Comparison of ENCODE assay signal across 1 cellular context in the genomic region with DNA sequence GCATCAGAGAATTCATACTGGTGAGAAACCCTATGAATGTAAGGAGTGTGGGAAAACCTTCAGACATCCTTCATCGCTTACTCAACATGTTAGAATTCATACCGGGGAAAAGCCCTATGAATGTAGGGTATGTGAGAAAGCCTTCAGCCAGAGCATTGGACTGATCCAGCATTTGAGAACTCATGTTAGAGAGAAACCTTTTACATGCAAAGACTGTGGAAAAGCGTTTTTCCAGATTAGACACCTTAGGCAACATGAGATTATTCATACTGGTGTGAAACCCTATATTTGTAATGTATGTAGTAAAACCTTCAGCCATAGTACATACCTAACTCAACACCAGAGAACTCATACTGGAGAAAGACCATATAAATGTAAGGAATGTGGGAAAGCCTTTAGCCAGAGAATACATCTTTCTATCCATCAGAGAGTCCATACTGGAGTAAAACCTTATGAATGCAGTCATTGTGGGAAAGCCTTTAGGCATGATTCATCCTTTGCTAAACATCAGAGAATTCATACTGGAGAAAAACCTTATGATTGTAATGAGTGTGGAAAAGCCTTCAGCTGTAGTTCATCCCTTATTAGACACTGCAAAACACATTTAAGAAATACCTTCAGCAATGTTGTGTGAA.
TF ChIP-seq lines count a peak whose summit lies in the region.

No MANE protein-coding gene starts in this region.

TF ChIP-seq in Ishikawa, 13 proteins besides CTCF, POLR2A, EP300 and RAD21 (continued from another document):
- TF ChIP-seq, protein P1, sequence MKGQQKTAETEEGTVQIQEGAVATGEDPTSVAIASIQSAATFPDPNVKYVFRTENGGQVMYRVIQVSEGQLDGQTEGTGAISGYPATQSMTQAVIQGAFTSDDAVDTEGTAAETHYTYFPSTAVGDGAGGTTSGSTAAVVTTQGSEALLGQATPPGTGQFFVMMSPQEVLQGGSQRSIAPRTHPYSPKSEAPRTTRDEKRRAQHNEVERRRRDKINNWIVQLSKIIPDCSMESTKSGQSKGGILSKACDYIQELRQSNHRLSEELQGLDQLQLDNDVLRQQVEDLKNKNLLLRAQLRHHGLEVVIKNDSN (IDR thresholded peaks at IDR 0.05): peak; percentile 53
- TF ChIP-seq, protein P2, sequence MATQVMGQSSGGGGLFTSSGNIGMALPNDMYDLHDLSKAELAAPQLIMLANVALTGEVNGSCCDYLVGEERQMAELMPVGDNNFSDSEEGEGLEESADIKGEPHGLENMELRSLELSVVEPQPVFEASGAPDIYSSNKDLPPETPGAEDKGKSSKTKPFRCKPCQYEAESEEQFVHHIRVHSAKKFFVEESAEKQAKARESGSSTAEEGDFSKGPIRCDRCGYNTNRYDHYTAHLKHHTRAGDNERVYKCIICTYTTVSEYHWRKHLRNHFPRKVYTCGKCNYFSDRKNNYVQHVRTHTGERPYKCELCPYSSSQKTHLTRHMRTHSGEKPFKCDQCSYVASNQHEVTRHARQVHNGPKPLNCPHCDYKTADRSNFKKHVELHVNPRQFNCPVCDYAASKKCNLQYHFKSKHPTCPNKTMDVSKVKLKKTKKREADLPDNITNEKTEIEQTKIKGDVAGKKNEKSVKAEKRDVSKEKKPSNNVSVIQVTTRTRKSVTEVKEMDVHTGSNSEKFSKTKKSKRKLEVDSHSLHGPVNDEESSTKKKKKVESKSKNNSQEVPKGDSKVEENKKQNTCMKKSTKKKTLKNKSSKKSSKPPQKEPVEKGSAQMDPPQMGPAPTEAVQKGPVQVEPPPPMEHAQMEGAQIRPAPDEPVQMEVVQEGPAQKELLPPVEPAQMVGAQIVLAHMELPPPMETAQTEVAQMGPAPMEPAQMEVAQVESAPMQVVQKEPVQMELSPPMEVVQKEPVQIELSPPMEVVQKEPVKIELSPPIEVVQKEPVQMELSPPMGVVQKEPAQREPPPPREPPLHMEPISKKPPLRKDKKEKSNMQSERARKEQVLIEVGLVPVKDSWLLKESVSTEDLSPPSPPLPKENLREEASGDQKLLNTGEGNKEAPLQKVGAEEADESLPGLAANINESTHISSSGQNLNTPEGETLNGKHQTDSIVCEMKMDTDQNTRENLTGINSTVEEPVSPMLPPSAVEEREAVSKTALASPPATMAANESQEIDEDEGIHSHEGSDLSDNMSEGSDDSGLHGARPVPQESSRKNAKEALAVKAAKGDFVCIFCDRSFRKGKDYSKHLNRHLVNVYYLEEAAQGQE (IDR thresholded peaks at IDR 0.05; ENCODE audit: low read depth): no peak
